In the genomic region with DNA sequence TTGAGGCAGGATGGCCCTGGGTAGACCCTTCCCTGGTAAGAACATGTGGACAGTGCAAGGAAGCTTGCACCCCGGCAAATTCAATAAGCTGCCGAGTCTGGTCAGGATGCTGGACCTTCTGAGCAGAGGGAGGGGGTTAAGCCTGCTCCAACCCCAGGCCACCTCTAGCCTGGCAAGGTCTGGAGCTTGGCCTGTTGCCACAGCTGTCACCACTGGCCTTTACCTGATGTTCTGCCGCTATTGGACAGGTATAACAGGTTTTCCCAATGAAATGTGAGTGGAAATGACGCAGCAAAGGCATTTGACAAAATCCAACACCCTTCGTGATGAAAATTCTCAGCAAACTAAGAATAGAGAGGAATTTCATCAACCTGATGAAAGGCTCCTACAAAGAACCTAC, we compare ENCODE assay signal across 12 cellular contexts. TPM values are rescaled to one million over a fixed set of nuclear protein-coding genes. Genes with fewer than 3 reads are reported as not detected.
DNase-seq lines count a peak whose midpoint lies in the region; ATAC-seq, FAIRE-seq and TF ChIP-seq lines count a peak whose summit lies in the region.
"Had no signal": no experiment of that assay in that cellular context is flagged by ENCODE, and none has a peak within 500 bp of the region (broad histone marks: within the 10 kb centered on the region; RNA-seq: fewer than 3 reads in every experiment).

No MANE protein-coding gene starts in this region.

- peaks cover 7% of the 10 kb centered on the region for H3K4me1 ChIP-seq in CD8-positive, alpha-beta T cell (ENCODE audit: insufficient read depth, low read length)
- H3K4me1 ChIP-seq in IMR-90 (ENCODE audit: control insufficient read depth, insufficient read depth, low read length): peaks cover 2% of the 10 kb centered on the region; the same call in 1 of the 2 replicates

- H3K4me2 ChIP-seq in IMR-90 (ENCODE audit: low read depth, low read length): no peak overlapping the region

- TF ChIP-seq CTCF in CD8-positive, alpha-beta T cell (IDR thresholded peaks at IDR 0.05): no peak
- TF ChIP-seq CTCF in IMR-90 (conservative IDR thresholded peaks at IDR 0.05; ENCODE audit: low read depth, low read length) (no peak), bronchial epithelial cell (IDR thresholded peaks at IDR 0.05; ENCODE audit: insufficient read depth, low read length, severe bottlenecking) (no peak), neural crest cell (conservative IDR thresholded peaks at IDR 0.05) (no peak)

- H2BK15ac ChIP-seq in IMR-90 (ENCODE audit: low read depth, low read length): no peak overlapping the region

- H3K4me1 Mint-ChIP-seq in CD8-positive, alpha-beta T cell (ENCODE audit: low read depth): peaks cover 3% of the 10 kb centered on the region
- no peaks in the 10 kb centered on the region for H3K4me1 Mint-ChIP-seq in neural crest cell

- in situ Hi-C loops in IMR-90 (cut with MboI; ENCODE audit: low sequenced_read_pairs): loop anchor here (10.0 kb wide), 1 partner anchor 323 kb away; no protein-coding TSS in a partner anchor

- H3K56ac ChIP-seq in IMR-90 (ENCODE audit: extremely low read depth, insufficient read depth, low read length): no peak overlapping the region

- H3K27ac Mint-ChIP-seq in CD8-positive, alpha-beta T cell: no peak overlapping the region
- no peak overlapping the region for H3K27ac Mint-ChIP-seq in neural crest cell (ENCODE audit: unreplicated experiment)
- H3K27ac Mint-ChIP-seq: activated naive CD4-positive, alpha-beta T cell treated with anti-CD3 and anti-CD28 coated beads, Interleukin-2, amount 50 U/mL, for 24 hours had no signal

- H3K36me3 Mint-ChIP-seq in CD8-positive, alpha-beta T cell: no peaks in the 10 kb centered on the region
- H3K36me3 Mint-ChIP-seq in neural crest cell (ENCODE audit: low read depth): no peaks in the 10 kb centered on the region
- H3K36me3 Mint-ChIP-seq: activated naive CD4-positive, alpha-beta T cell treated with anti-CD3 and anti-CD28 coated beads, Interleukin-2, amount 50 U/mL, for 24 hours had no signal

- TF ChIP-seq POLR2A in IMR-90 (IDR thresholded peaks at IDR 0.05; ENCODE audit: low read depth, low read length): no peak

- no peaks in the 10 kb centered on the region for H3K9me3 ChIP-seq in CD8-positive, alpha-beta T cell (ENCODE audit: low read length)
- no peaks in the 10 kb centered on the region for H3K9me3 ChIP-seq in IMR-90 (ENCODE audit: control insufficient read depth, insufficient read depth, low read length)

- H4K20me1 ChIP-seq in IMR-90 (ENCODE audit: insufficient read depth, low read length): no peaks in the 10 kb centered on the region

- H3K27me3 ChIP-seq in CD8-positive, alpha-beta T cell (ENCODE audit: insufficient read depth, low read length): no peaks in the 10 kb centered on the region
- H3K27me3 ChIP-seq in IMR-90 (ENCODE audit: control insufficient read depth, insufficient read depth, low read length): peaks cover 28% of the 10 kb centered on the region
- peaks cover 10% of the 10 kb centered on the region for H3K27me3 ChIP-seq in bronchial epithelial cell (ENCODE audit: control insufficient read depth, insufficient read depth, low read length)

- CTCF ChIA-PET in CD8-positive, alpha-beta T cell (lab: Charles Lee): no interaction called here
- CTCF ChIA-PET in IMR-90 (lab: Yijun Ruan, JAX): interaction anchor here (1.1 kb wide), 2 partner anchors 9 to 123 kb away, joined by 3 to 4 read pairs; no protein-coding TSS in a partner anchor

- H3K4me3 Mint-ChIP-seq in CD8-positive, alpha-beta T cell: peak overlapping the region; percentile 49
- H3K4me3 Mint-ChIP-seq in neural crest cell: peak overlapping the region; percentile 79

- no peaks in the 10 kb centered on the region for H3K79me1 ChIP-seq in IMR-90 (ENCODE audit: low read depth in 1 of 2, low read length in 2 of 2)

- H3K9me1 ChIP-seq in IMR-90 (ENCODE audit: insufficient read depth, low read length): no peaks in the 10 kb centered on the region; the same call in 1 of the 2 replicates

- no peak overlapping the region for H2BK5ac ChIP-seq in IMR-90 (ENCODE audit: low read depth, low read length, poor library complexity, severe bottlenecking)

- H3K27ac ChIP-seq in CD8-positive, alpha-beta T cell (ENCODE audit: low read depth, low read length): no peak overlapping the region
- H3K27ac ChIP-seq in IMR-90 (ENCODE audit: insufficient read depth, low read length): no peak overlapping the region

- H2AK5ac ChIP-seq in IMR-90 (ENCODE audit: low read depth, low read length): no peak overlapping the region

- H3K18ac ChIP-seq in IMR-90 (ENCODE audit: low read depth, low read length): no peak overlapping the region

- dilution Hi-C loops in IMR-90 (cut with HindIII; ENCODE audit: low sequenced_read_pairs, unreplicated experiment): loop anchor here (25.0 kb wide), 1 partner anchor 111 kb away; no protein-coding TSS in a partner anchor

- H3K4me3 ChIP-seq in CD8-positive, alpha-beta T cell (ENCODE audit: low read depth, low read length): no peak overlapping the region
- H3K4me3 ChIP-seq in IMR-90 (ENCODE audit: insufficient read depth, low read depth, low read length) (no peak overlapping the region), bronchial epithelial cell (ENCODE audit: low read depth, low read length) (no peak overlapping the region)

- H2BK20ac ChIP-seq in IMR-90 (ENCODE audit: low read depth, low read length): no peak overlapping the region

- H2AK9ac ChIP-seq in IMR-90 (replicated peaks; ENCODE audit: low read depth, low read length, poor library complexity): peak overlapping the region; percentile 39

- no peak overlapping the region for H3K4ac ChIP-seq in IMR-90 (ENCODE audit: low read depth, low read length)

- H3K23ac ChIP-seq in IMR-90 (ENCODE audit: low read depth, low read length): no peak overlapping the region

- no peak overlapping the region for H4K5ac ChIP-seq in IMR-90 (ENCODE audit: low read depth, low read length)

- intact Hi-C loops in CD8-positive, alpha-beta T cell (cut with DNase I, micrococcal nuclease): no loop called here
- intact Hi-C loops in IMR-90 (cut with micrococcal nuclease): no loop called here

- POLR2A ChIA-PET in CD8-positive, alpha-beta T cell (lab: Charles Lee): no interaction called here
- POLR2A ChIA-PET in IMR-90 (lab: Charles Lee; ENCODE audit: unreplicated experiment): no interaction called here

- WGBS in IMR-90 (ENCODE audit: extremely low coverage in 2 of 2, insufficient read length in 1 of 2), 2 experiments: no CpG with 5 or more reads among the region's 5 CpGs

- H4K8ac ChIP-seq in IMR-90 (ENCODE audit: low read depth in 2 of 2, low read length in 2 of 2): peak overlapping the region in 1 of 2 experiments; percentile 10; a peak in 1 of 4 replicates

- no peak overlapping the region for H3K9ac ChIP-seq in IMR-90 (ENCODE audit: low read depth, low read length)

- no peak for FAIRE-seq in bronchial epithelial cell (lab: Jason Lieb, UNC)
- FAIRE-seq: keratinocyte had no signal

- H3K9me3 Mint-ChIP-seq in CD8-positive, alpha-beta T cell: no peaks in the 10 kb centered on the region
- H3K9me3 Mint-ChIP-seq in neural crest cell: no peaks in the 10 kb centered on the region
- H3K9me3 Mint-ChIP-seq: activated naive CD4-positive, alpha-beta T cell treated with anti-CD3 and anti-CD28 coated beads, Interleukin-2, amount 50 U/mL, for 24 hours had no signal

- TF ChIP-seq RAD21 in IMR-90 (IDR thresholded peaks at IDR 0.05; ENCODE audit: low read length): no peak

- no peak overlapping the region for H4K91ac ChIP-seq in IMR-90 (ENCODE audit: insufficient read depth, low read depth, low read length)

- H3K36me3 ChIP-seq in CD8-positive, alpha-beta T cell (ENCODE audit: insufficient read depth, low read length): no peaks in the 10 kb centered on the region
- H3K36me3 ChIP-seq in IMR-90 (ENCODE audit: control insufficient read depth, insufficient read depth, low read length) (no peaks in the 10 kb centered on the region), bronchial epithelial cell (ENCODE audit: control insufficient read depth, insufficient read depth, low read length) (no peaks in the 10 kb centered on the region)

- no peak for ATAC-seq in CD8-positive, alpha-beta T cell
- ATAC-seq in IMR-90 (ENCODE audit: low read depth) (no peak), GM21390 (IDR thresholded peaks at IDR 0.05; ENCODE audit: unreplicated experiment) (no peak)

- no peak overlapping the region for H2AFZ ChIP-seq in IMR-90 (replicated peaks; ENCODE audit: low read length, poor library complexity)

- H3K14ac ChIP-seq in IMR-90 (replicated peaks; ENCODE audit: low read depth, low read length): no peak overlapping the region

- H3K27me3 Mint-ChIP-seq in CD8-positive, alpha-beta T cell (ENCODE audit: low read depth): peaks cover 27% of the 10 kb centered on the region
- peaks cover 11% of the 10 kb centered on the region for H3K27me3 Mint-ChIP-seq in neural crest cell (ENCODE audit: low read depth)

- DNase-seq in CD8-positive, alpha-beta T cell: no peak
- DNase-seq in IMR-90 (no peak), bronchial epithelial cell (ENCODE audit: low read depth) (peak; percentile 53), neural crest cell (ENCODE audit: low read depth, low spot score) (no peak), COR-L47 (lab: John Stamatoyannopoulos, UW) (no peak)
- no peak for DNase-seq in stimulated activated CD4-positive, alpha-beta T cell treated with anti-CD3 and anti-CD28 coated beads, Interleukin-4, amount 100 ng/mL, for 1 hour
- DNase-seq: activated CD4-positive, alpha-beta T cell treated with anti-CD3 and anti-CD28 coated beads, Interleukin-2, amount 50 U/mL, for 1 hour; NCI-H1048; NCI-H774 had no signal

- H2BK120ac ChIP-seq in IMR-90 (ENCODE audit: low read depth, low read length): no peak overlapping the region

- BruUV-seq in IMR-90 (replicated peaks; lab: Mats Ljungman, UMichigan): no TSS peak

TF ChIP-seq in IMR-90, 13 proteins besides CTCF, POLR2A, EP300 and RAD21 (continues in another document):
- no peak for TF ChIP-seq CHD1 (IDR thresholded peaks at IDR 0.05; ENCODE audit: low read depth, low read length)
- no peak for TF ChIP-seq RCOR1 (IDR thresholded peaks at IDR 0.05; ENCODE audit: insufficient replicate concordance, low read length)
- no peak for TF ChIP-seq MAFK (IDR thresholded peaks at IDR 0.05; ENCODE audit: low read depth, low read length)

RNA-seq across cellular contexts. Expression of gene MESP1, which starts 0.7 kb away (rescaled TPM):
- total RNA-seq in CD8-positive, alpha-beta T cell: under 1 TPM; 0.19 to 0.24 TPM
- total RNA-seq in IMR-90 (2012; rRNA removed) (under 0.01 TPM in 1 of 2 replicates, not detected in the other), bronchial epithelial cell (0.26 and 1.4 TPM in 2 replicates), neural crest cell (1.2 and 2.3 TPM in 2 replicates)
- 0.10 and 0.13 TPM in 2 replicates for polyA plus RNA-seq in IMR-90 (2012; rRNA removed)
- 0.41 and 0.54 TPM in 2 replicates for polyA plus RNA-seq in IMR-90 (2012; cell fraction: cytosol; rRNA removed)
- polyA plus RNA-seq in IMR-90 (2012; cell fraction: nucleus; rRNA removed; ENCODE audit: low replicate concordance): 0.05 and 0.18 TPM in 2 replicates
- polyA plus RNA-seq: keratinocyte had no signal

RNA-seq across cellular contexts. Expression of gene MESP2, which starts 24.4 kb away (rescaled TPM):
- total RNA-seq in CD8-positive, alpha-beta T cell: not detected
- total RNA-seq in IMR-90 (2012; rRNA removed) (0.18 and 0.28 TPM in 2 replicates), bronchial epithelial cell (0.13 and 0.26 TPM in 2 replicates), neural crest cell (0.36 and 0.42 TPM in 2 replicates)
- 0.32 and 0.34 TPM in 2 replicates for polyA plus RNA-seq in IMR-90 (2012; rRNA removed)
- polyA plus RNA-seq in IMR-90 (2012; cell fraction: cytosol; rRNA removed): 0.26 and 0.43 TPM in 2 replicates
- 0.13 and 0.34 TPM in 2 replicates for polyA plus RNA-seq in IMR-90 (2012; cell fraction: nucleus; rRNA removed; ENCODE audit: low replicate concordance)
